28 cellular contexts compared by ENCODE assay signal in genomic region chr13:105316731-105317130, GRCh38.
"Had no signal": no experiment of that assay in that cellular context is flagged by ENCODE, and none has a peak within 500 bp of the region (broad histone marks: within the 10 kb centered on the region; RNA-seq: fewer than 3 reads in every experiment).

No MANE protein-coding gene starts in this region.

- H3K27ac ChIP-seq: stomach, suprapubic skin, testis, thoracic aorta, thyroid gland, tibial artery, tibial nerve, transverse colon, upper lobe of left lung, upper lobe of right lung, uterus, vagina had no signal

- H3K9me3 ChIP-seq: stomach, suprapubic skin, testis, thoracic aorta, thyroid gland, tibial artery, tibial nerve, transverse colon, upper lobe of left lung, upper lobe of right lung, uterus, vagina had no signal

- H3K27me3 ChIP-seq: stomach, suprapubic skin, testis, thyroid gland, tibial artery, tibial nerve, transverse colon, upper lobe of left lung, upper lobe of right lung, uterus, vagina had no signal

- H3K36me3 ChIP-seq: stomach, suprapubic skin, thoracic aorta, thyroid gland, tibial artery, tibial nerve, transverse colon, upper lobe of left lung, upper lobe of right lung, uterus, vagina had no signal

- H3K4me1 Mint-ChIP-seq: stimulated activated effector memory CD8-positive, alpha-beta T cell treated with anti-CD3 and anti-CD28 coated beads, Interleukin-12 subunit alpha, Interleukin-12 subunit beta, amount 100 ng/mL, for 72 hours; stimulated activated memory B cell treated with anti-CD40 and anti-IgM and Interleukin-4, amounts not matched to agents 10 μg/mL and 1 μg/mL and 100 μg/mL, for 72 hours; stimulated activated naive B cell treated with anti-CD40 and anti-IgM and Interleukin-4, amounts not matched to agents 10 μg/mL and 1 μg/mL and 100 μg/mL, for 72 hours; stimulated activated naive CD8-positive, alpha-beta T cell treated with anti-CD3 and anti-CD28 coated beads, Interleukin-15, amount 100 ng/mL, for 72 hours had no signal

- H3K9me3 Mint-ChIP-seq: stimulated activated effector memory CD8-positive, alpha-beta T cell treated with anti-CD3 and anti-CD28 coated beads, Interleukin-12 subunit alpha, Interleukin-12 subunit beta, amount 100 ng/mL, for 72 hours; stimulated activated memory B cell treated with anti-CD40 and anti-IgM and Interleukin-4, amounts not matched to agents 10 μg/mL and 1 μg/mL and 100 μg/mL, for 72 hours; stimulated activated naive CD8-positive, alpha-beta T cell treated with anti-CD3 and anti-CD28 coated beads, Interleukin-15, amount 100 ng/mL, for 72 hours; stimulated activated naive CD8-positive, alpha-beta T cell treated with anti-CD3 and anti-CD28 coated beads, Interleukin-15, Interleukin-2, amounts not matched to agents 100 ng/mL and 50 ng/mL, for 24 hours; type B pancreatic cell had no signal

- H3K27ac Mint-ChIP-seq: stimulated activated effector memory CD8-positive, alpha-beta T cell treated with anti-CD3 and anti-CD28 coated beads, Interleukin-12 subunit alpha, Interleukin-12 subunit beta, amount 100 ng/mL, for 72 hours; stimulated activated memory B cell treated with anti-CD40 and anti-IgM and Interleukin-4, amounts not matched to agents 10 μg/mL and 1 μg/mL and 100 μg/mL, for 72 hours; stimulated activated naive B cell treated with anti-CD40 and anti-IgM and Interleukin-4, amounts not matched to agents 10 μg/mL and 1 μg/mL and 100 μg/mL, for 72 hours; stimulated activated naive CD8-positive, alpha-beta T cell treated with anti-CD3 and anti-CD28 coated beads, Interleukin-15, amount 100 ng/mL, for 72 hours; stimulated activated naive CD8-positive, alpha-beta T cell treated with anti-CD3 and anti-CD28 coated beads, Interleukin-15, Interleukin-2, amounts not matched to agents 100 ng/mL and 50 ng/mL, for 24 hours; type B pancreatic cell had no signal

- H3K4me3 Mint-ChIP-seq: stimulated activated effector memory CD8-positive, alpha-beta T cell treated with anti-CD3 and anti-CD28 coated beads, Interleukin-12 subunit alpha, Interleukin-12 subunit beta, amount 100 ng/mL, for 72 hours; stimulated activated memory B cell treated with anti-CD40 and anti-IgM and Interleukin-4, amounts not matched to agents 10 μg/mL and 1 μg/mL and 100 μg/mL, for 72 hours; stimulated activated naive B cell treated with anti-CD40 and anti-IgM and Interleukin-4, amounts not matched to agents 10 μg/mL and 1 μg/mL and 100 μg/mL, for 72 hours; stimulated activated naive CD8-positive, alpha-beta T cell treated with anti-CD3 and anti-CD28 coated beads, Interleukin-15, amount 100 ng/mL, for 72 hours; stimulated activated naive CD8-positive, alpha-beta T cell treated with anti-CD3 and anti-CD28 coated beads, Interleukin-15, Interleukin-2, amounts not matched to agents 100 ng/mL and 50 ng/mL, for 24 hours; type B pancreatic cell had no signal

- H3K36me3 Mint-ChIP-seq: stimulated activated effector memory CD8-positive, alpha-beta T cell treated with anti-CD3 and anti-CD28 coated beads, Interleukin-12 subunit alpha, Interleukin-12 subunit beta, amount 100 ng/mL, for 72 hours; stimulated activated memory B cell treated with anti-CD40 and anti-IgM and Interleukin-4, amounts not matched to agents 10 μg/mL and 1 μg/mL and 100 μg/mL, for 72 hours; stimulated activated naive B cell treated with anti-CD40 and anti-IgM and Interleukin-4, amounts not matched to agents 10 μg/mL and 1 μg/mL and 100 μg/mL, for 72 hours; type B pancreatic cell had no signal

- H3K27me3 Mint-ChIP-seq: stimulated activated memory B cell treated with anti-CD40 and anti-IgM and Interleukin-4, amounts not matched to agents 10 μg/mL and 1 μg/mL and 100 μg/mL, for 72 hours; stimulated activated naive B cell treated with anti-CD40 and anti-IgM and Interleukin-4, amounts not matched to agents 10 μg/mL and 1 μg/mL and 100 μg/mL, for 72 hours; stimulated activated naive CD8-positive, alpha-beta T cell treated with anti-CD3 and anti-CD28 coated beads, Interleukin-15, amount 100 ng/mL, for 72 hours; stimulated activated naive CD8-positive, alpha-beta T cell treated with anti-CD3 and anti-CD28 coated beads, Interleukin-15, Interleukin-2, amounts not matched to agents 100 ng/mL and 50 ng/mL, for 24 hours; type B pancreatic cell had no signal

- DNase-seq: stimulated activated CD4-positive, alpha-beta T cell treated with anti-CD3 and anti-CD28 coated beads, Interleukin-2, amount 100 ng/mL, for 48 hours; stimulated activated CD4-positive, alpha-beta T cell treated with anti-CD3 and anti-CD28 coated beads, Interleukin-4, amount 100 ng/mL, for 1 hour; stimulated activated CD4-positive, alpha-beta T cell treated with anti-CD3 and anti-CD28 coated beads, Interleukin-4, amount 100 ng/mL, for 24 hours; stimulated activated CD4-positive, alpha-beta T cell treated with anti-CD3 and anti-CD28 coated beads, Interleukin-4, amount 100 ng/mL, for 4 hours; stimulated activated CD8-positive, alpha-beta memory T cell treated with anti-CD3 and anti-CD28 coated beads, Interleukin-4, amount 100 ng/mL, for 48 hours; stimulated activated naive B cell treated with anti-CD40 and anti-IgM and Interleukin-4, amounts not matched to agents 10 μg/mL and 1 μg/mL and 100 μg/mL, for 72 hours; stimulated activated naive CD4-positive, alpha-beta T cell; stimulated activated naive CD4-positive, alpha-beta T cell treated with Interleukin-2 at 50 U/mL for 16 hours; stimulated activated naive CD8-positive, alpha-beta T cell treated with anti-CD3 and anti-CD28 coated beads, Interleukin-15, amount 100 ng/mL, for 72 hours; stimulated activated naive CD8-positive, alpha-beta T cell treated with anti-CD3 and anti-CD28 coated beads, Interleukin-15, Interleukin-2, amounts not matched to agents 100 U/mL and 50 U/mL, for 24 hours; stomach; substantia nigra; testis; thyroid gland; tibial artery; transverse colon; trophoblast cell; upper lobe of left lung; upper lobe of right lung; uterus had no signal

- H3K4me1 ChIP-seq: stomach, suprapubic skin, testis, tibial artery, tibial nerve, transverse colon, upper lobe of left lung, upper lobe of right lung, uterus, vagina had no signal

- ATAC-seq: stimulated activated effector memory CD8-positive, alpha-beta T cell treated with anti-CD3 and anti-CD28 coated beads, Interleukin-12 subunit alpha, Interleukin-12 subunit beta, amount 100 ng/mL, for 72 hours; stimulated activated memory B cell treated with anti-CD40 and anti-IgM and Interleukin-4, amounts not matched to agents 10 μg/mL and 1 μg/mL and 100 μg/mL, for 72 hours; stimulated activated naive B cell treated with anti-CD40 and anti-IgM and Interleukin-4, amounts not matched to agents 10 μg/mL and 1 μg/mL and 100 μg/mL, for 72 hours; stimulated activated naive CD8-positive, alpha-beta T cell treated with anti-CD3 and anti-CD28 coated beads, Interleukin-15, amount 100 ng/mL, for 72 hours; stimulated activated naive CD8-positive, alpha-beta T cell treated with anti-CD3 and anti-CD28 coated beads, Interleukin-15, Interleukin-2, amounts not matched to agents 100 U/mL and 50 U/mL, for 24 hours; upper lobe of right lung had no signal

- H3K4me3 ChIP-seq: stomach, suprapubic skin, testis, thoracic aorta, thyroid gland, tibial artery, tibial nerve, transverse colon, upper lobe of left lung, upper lobe of right lung, uterus, vagina had no signal
